9 cellular contexts compared by ENCODE assay signal in the genomic region with DNA sequence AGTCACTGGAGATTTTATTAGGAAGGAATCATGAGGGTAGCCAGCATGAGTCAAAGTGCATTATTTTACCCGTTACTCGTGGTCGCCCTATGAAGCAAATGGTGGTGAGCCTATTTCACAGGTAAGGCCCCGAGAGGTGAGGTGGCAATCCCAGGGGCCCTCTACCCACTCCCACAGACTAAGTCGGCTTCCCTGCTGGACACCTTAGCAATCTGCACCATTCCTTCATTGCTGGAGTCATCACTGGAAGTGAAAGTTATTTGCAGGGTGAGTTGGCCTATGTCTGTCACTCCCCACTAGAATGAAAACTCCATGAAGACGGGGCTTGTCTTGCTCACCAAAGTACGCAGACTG. TPM values are rescaled to one million over a fixed set of nuclear protein-coding genes. Genes with fewer than 3 reads are reported as not detected.
A peak's percentile ranks its signal among the peaks of the same experiment; 100 is the strongest.
DNase-seq lines count a peak whose midpoint lies in the region; ATAC-seq, FAIRE-seq and TF ChIP-seq lines count a peak whose summit lies in the region.
"Had no signal": no experiment of that assay in that cellular context is flagged by ENCODE, and none has a peak within 500 bp of the region (broad histone marks: within the 10 kb centered on the region; RNA-seq: fewer than 3 reads in every experiment).

No MANE protein-coding gene starts in this region.

- no peak overlapping the region for H4K91ac ChIP-seq in H1 (replicated peaks; ENCODE audit: insufficient read length, low read length)

- H3K36me3 Mint-ChIP-seq in CD4-positive, CD25-positive, alpha-beta regulatory T cell = no peaks in the 10 kb centered on the region

- H2AFZ ChIP-seq in H1 (ENCODE audit: low read length) = no peak overlapping the region

- no peak for TF ChIP-seq POLR2A in H1 (IDR thresholded peaks at IDR 0.05; ENCODE audit: control extremely low read depth in 1 of 2, low read depth in 2 of 2, low read length in 2 of 2)
- no peak for TF ChIP-seq POLR2A in gastrocnemius medialis (IDR thresholded peaks at IDR 0.05)

- no peak overlapping the region for H2BK12ac ChIP-seq in H1 (ENCODE audit: low read depth, low read length)

- FAIRE-seq in H1 (lab: Jason Lieb, UNC) = no peak

- H3K56ac ChIP-seq in H1 (replicated peaks; ENCODE audit: insufficient read length, low read depth, low read length) = no peak overlapping the region

- H3K27ac Mint-ChIP-seq in CD4-positive, CD25-positive, alpha-beta regulatory T cell = peak overlapping the region; percentile 82 to 90 (median 83)

- H4K20me1 ChIP-seq in H1 (replicated peaks in 1 of 2; ENCODE audit: control insufficient read depth in 1 of 2, insufficient read depth in 2 of 2, low read length in 2 of 2) = peaks cover 0 to 6% of the 10 kb centered on the region in 2 experiments

- TF ChIP-seq EP300 in H1 (IDR thresholded peaks at IDR 0.05; ENCODE audit: borderline replicate concordance in 1 of 2, low read depth in 2 of 2, low read length in 2 of 2) = no peak

- H3K23me2 ChIP-seq in H1 (ENCODE audit: low read depth, low read length) = peaks cover 6% of the 10 kb centered on the region

- peak overlapping the region in 3 of 4 donors; percentile 7 to 50 (median 40) for H3K4me3 Mint-ChIP-seq in CD4-positive, CD25-positive, alpha-beta regulatory T cell

- in situ Hi-C loops in gastrocnemius medialis (cut with MboI; ENCODE audit: low sequenced_read_pairs in 4 of 4) = loop anchor here (10.0 to 25.0 kb wide), 4 partner anchors 91 to 541 kb away; no protein-coding TSS in a partner anchor

- peaks cover 0 to 33% (median 17%) of the 10 kb centered on the region in 4 donors for H3K4me1 Mint-ChIP-seq in CD4-positive, CD25-positive, alpha-beta regulatory T cell

- no peak overlapping the region for H3K4me2 ChIP-seq in H1 (ENCODE audit: insufficient read depth in 1 of 2, low read depth in 2 of 2, low read length in 2 of 2)

- H2BK20ac ChIP-seq in H1 (ENCODE audit: low read length) = no peak overlapping the region

- H4K8ac ChIP-seq in H1 (ENCODE audit: extremely low read depth, insufficient read depth, low read length) = no peak overlapping the region

- peaks cover 19% of the 10 kb centered on the region for H3K4me1 ChIP-seq in CD4-positive, CD25-positive, alpha-beta regulatory T cell (ENCODE audit: control insufficient read depth, insufficient read depth, low read length, poor library complexity, severe bottlenecking)
- H3K4me1 ChIP-seq in H1 (replicated peaks in 1 of 4; ENCODE audit: control insufficient read depth in 3 of 4, insufficient read depth in 4 of 4, low read length in 3 of 4) (peaks cover 0 to 6% (median 2%) of the 10 kb centered on the region in 4 experiments; a peak in 3 of 7 replicates), gastrocnemius medialis (peaks cover 72 to 78% of the 10 kb centered on the region in 2 donors)

- H3K9me3 ChIP-seq in CD4-positive, CD25-positive, alpha-beta regulatory T cell (ENCODE audit: control insufficient read depth in 2 of 2, low read length in 2 of 2) = no peaks in the 10 kb centered on the region
- H3K9me3 ChIP-seq in H1 (ENCODE audit: insufficient read depth in 2 of 2, low read depth in 1 of 2, low read length in 1 of 2) (peaks cover 0 to 3% of the 10 kb centered on the region in 2 experiments; a peak in 2 of 4 replicates), gastrocnemius medialis (no peaks in the 10 kb centered on the region)

- no peaks in the 10 kb centered on the region for H3K79me1 ChIP-seq in H1 (ENCODE audit: low read depth, low read length)

- no peak for ATAC-seq in CD4-positive, CD25-positive, alpha-beta regulatory T cell (ENCODE audit: low read depth in 2 of 2)
- no peak for ATAC-seq in gastrocnemius medialis

- WGBS in H1 (ENCODE audit: extremely low coverage in 1 of 2, insufficient coverage in 1 of 2, insufficient read length in 1 of 2, insufficient replicate concordance in 2 of 2, low coverage in 1 of 2, low lambda C conversion rate in 2 of 2, missing lambda C conversion rate in 1 of 2), 2 experiments = 92% methylated on average over 7 of the region's 7 CpGs; no CpG with 5 or more reads in 1 of the 2 experiments

- no peak overlapping the region for H2BK120ac ChIP-seq in H1 (replicated peaks; ENCODE audit: low read depth, low read length)

- no peaks in the 10 kb centered on the region for H3K27me3 ChIP-seq in CD4-positive, CD25-positive, alpha-beta regulatory T cell (ENCODE audit: control insufficient read depth, insufficient read depth, low read length)
- H3K27me3 ChIP-seq in H1 (replicated peaks in 1 of 4; ENCODE audit: control insufficient read depth in 3 of 4, extremely low read depth in 1 of 4, insufficient read depth in 3 of 4, low read length in 3 of 4) (no peaks in the 10 kb centered on the region), gastrocnemius medialis (no peaks in the 10 kb centered on the region)

- TF ChIP-seq CTCF in RWPE1 (conservative IDR thresholded peaks at IDR 0.05; ENCODE audit: low read depth) = no peak
- no peak for TF ChIP-seq CTCF in H1 (IDR thresholded peaks at IDR 0.05; ENCODE audit: control extremely low read depth in 1 of 3, insufficient read depth in 1 of 3, low read depth in 1 of 3, low read length in 3 of 3)
- TF ChIP-seq CTCF in gastrocnemius medialis (IDR thresholded peaks at IDR 0.05 in 4 of 5, conservative IDR thresholded peaks at IDR 0.05 in 1 of 5) = no peak

- H3K79me2 ChIP-seq in H1 (ENCODE audit: control insufficient read depth in 1 of 2, insufficient read depth in 2 of 2, low read length in 2 of 2) = peaks cover 0 to 3% of the 10 kb centered on the region in 2 experiments; a peak in 1 of 4 replicates

- H3K9me3 Mint-ChIP-seq in CD4-positive, CD25-positive, alpha-beta regulatory T cell = no peaks in the 10 kb centered on the region

- no peak overlapping the region for H3K27ac ChIP-seq in CD4-positive, CD25-positive, alpha-beta regulatory T cell (ENCODE audit: insufficient read depth, low read length, poor library complexity, severe bottlenecking)
- peak overlapping the region; percentile 86 for H3K27ac ChIP-seq in RWPE1
- 0 out of 2 replicates have a peak overlapping the region, but pooled peaks have one; percentile 53 for H3K27ac ChIP-seq in H1 (ENCODE audit: low read depth, low read length)
- peak overlapping the region; percentile 87 to 100 (median 95) for H3K27ac ChIP-seq in gastrocnemius medialis

- H2BK5ac ChIP-seq in H1 (ENCODE audit: low read depth, low read length) = no peak overlapping the region

- H3K36me3 ChIP-seq in CD4-positive, CD25-positive, alpha-beta regulatory T cell (ENCODE audit: control insufficient read depth, insufficient read depth, low read length) = no peaks in the 10 kb centered on the region
- peaks cover 0 to 4% (median 0%) of the 10 kb centered on the region in 4 experiments; a peak in 1 of 8 replicates for H3K36me3 ChIP-seq in H1 (ENCODE audit: control insufficient read depth in 2 of 4, insufficient read depth in 4 of 4, low read length in 3 of 4)
- no peaks in the 10 kb centered on the region for H3K36me3 ChIP-seq in gastrocnemius medialis

- no peak overlapping the region for H3K4me3 ChIP-seq in CD4-positive, CD25-positive, alpha-beta regulatory T cell (ENCODE audit: low read depth, low read length)
- H3K4me3 ChIP-seq in H1 (ENCODE audit: extremely low read depth in 1 of 4, insufficient read depth in 2 of 4, low read depth in 3 of 4, low read length in 4 of 4) = no peak overlapping the region
- no peak overlapping the region for H3K4me3 ChIP-seq in gastrocnemius medialis

- no peak overlapping the region for H3K23ac ChIP-seq in H1 (ENCODE audit: insufficient read length)

- H3K14ac ChIP-seq in H1 (ENCODE audit: insufficient read length) = no peak overlapping the region

- TF ChIP-seq RAD21 in H1 (IDR thresholded peaks at IDR 0.05 in 1 of 2, conservative IDR thresholded peaks at IDR 0.05 in 1 of 2; ENCODE audit: low read depth in 2 of 2, low read length in 2 of 2) = no peak

- CTCF ChIA-PET in RWPE1 (lab: Yijun Ruan, JAX) = interaction anchor here (0.6 kb wide), 1 partner anchor 186 kb away, joined by 4 read pairs; no protein-coding TSS in a partner anchor
- CTCF ChIA-PET in H1 (lab: Charles Lee; ENCODE audit: partially characterized antibody) = no interaction called here

- no peak overlapping the region for H4K5ac ChIP-seq in H1 (ENCODE audit: insufficient read length, low read depth, low read length)

- H3K18ac ChIP-seq in H1 (ENCODE audit: extremely low read depth, low read length) = no peak overlapping the region

- POLR2A ChIA-PET in RWPE1 (lab: Yijun Ruan, JAX; ENCODE audit: low non-redundant PET) = no interaction called here
- POLR2A ChIA-PET in H1 (lab: Charles Lee; ENCODE audit: partially characterized antibody) = no interaction called here

- no peak overlapping the region for H2AK5ac ChIP-seq in H1 (ENCODE audit: low read depth, low read length)

- peaks cover 1% of the 10 kb centered on the region for H3K27me3 Mint-ChIP-seq in CD4-positive, CD25-positive, alpha-beta regulatory T cell

- no peak overlapping the region for H3K4ac ChIP-seq in H1 (replicated peaks; ENCODE audit: insufficient read length, low read depth, low read length)

- intact Hi-C loops in gastrocnemius medialis (cut with DNase I; ENCODE audit: low total_unique reads) = loop anchor here (2.0 to 10.0 kb wide), 3 partner anchors 161 to 467 kb away; no protein-coding TSS in a partner anchor

- no peak for DNase-seq in CD4-positive, CD25-positive, alpha-beta regulatory T cell
- DNase-seq in RWPE1 (ENCODE audit: low spot score) (no peak), H1 (ENCODE audit: low read depth in 1 of 2, low spot score in 2 of 2) (no peak), gastrocnemius medialis (no peak), NCI-H2196 treated with DMSO at 0.1 percent for 48 hours (lab: John Stamatoyannopoulos, UW; ENCODE audit: unreplicated experiment) (no peak), NCI-H1105 (lab: John Stamatoyannopoulos, UW) (no peak), amygdala (lab: John Stamatoyannopoulos, UW) (no peak), dedifferentiated amniotic fluid mesenchymal stem cell (ENCODE audit: extremely low spot score) (no peak)
- DNase-seq: NCI-H1092 treated with DMSO at 0.1 percent for 48 hours had no signal

- H3K9ac ChIP-seq in H1 (replicated peaks in 1 of 4; ENCODE audit: extremely low read depth in 1 of 4, low read depth in 3 of 4, low read length in 3 of 4) = no peak overlapping the region

- H2BK15ac ChIP-seq in H1 (ENCODE audit: low read length) = no peak overlapping the region

TF ChIP-seq in H1, 55 proteins besides CTCF, POLR2A, EP300 and RAD21 (continues in another document):
- TF ChIP-seq SRF (IDR thresholded peaks at IDR 0.05; ENCODE audit: low read depth, low read length) = no peak

RNA-seq across cellular contexts. Expression of gene TOMM20, which starts 52.7 kb away (rescaled TPM):
- 102 TPM for total RNA-seq in CD4-positive, CD25-positive, alpha-beta regulatory T cell
- 10 to 100 TPM; 50.5 to 67.9 (median 55.2) TPM for polyA plus RNA-seq in CD4-positive, CD25-positive, alpha-beta regulatory T cell
- total RNA-seq in H1 (2021; fragmentation: NEBNext Ultra II Directional; extraction: Animal tissue kit (Norgen Biotek cat#: 25700)) = 151 and 168 TPM in 2 replicates
- polyA plus RNA-seq in H1 (2011; rRNA removed) = 47.7 and 71.4 TPM in 2 replicates
- polyA plus RNA-seq in H1 (2011; cell fraction: cytosol; rRNA removed) = 86.5 TPM
- 36.5 TPM for polyA plus RNA-seq in H1 (2011; cell fraction: nucleus; rRNA removed)
- 133 to 185 TPM (median 146 TPM) in 4 replicates for polyA plus RNA-seq in H1 (2012, experiment 1 of 2)
- polyA plus RNA-seq in H1 (2012, experiment 2 of 2) = 19.4 TPM
- polyA plus RNA-seq in H1 (2013, experiment 1 of 2) = 134 TPM
- 156 TPM for polyA plus RNA-seq in H1 (2013, experiment 2 of 2)
- polyA minus RNA-seq in H1 (2011; rRNA and poly(A)+ RNA removed) = 74.6 and 94.4 TPM in 2 replicates
- 67.5 TPM for polyA minus RNA-seq in H1 (2011; cell fraction: cytosol; rRNA and poly(A)+ RNA removed)
- 68.5 TPM for polyA minus RNA-seq in H1 (2011; cell fraction: nucleus; rRNA and poly(A)+ RNA removed)
- total RNA-seq in gastrocnemius medialis = 10 to 100 TPM; 51.7 to 71.8 (median 62.3) TPM
